3 cellular contexts compared by ENCODE assay signal in genomic region chr17:35909408-35909807, GRCh38.
TF ChIP-seq lines count a peak whose summit lies in the region.

No MANE protein-coding gene starts in this region.

TF ChIP-seq in HepG2, 621 proteins besides CTCF, POLR2A, EP300 and RAD21:
- TF ChIP-seq ATF4 (CRISPR knock-in tag; IDR thresholded peaks at IDR 0.05), result no peak
- TF ChIP-seq HNF4A (CRISPR knock-in tag; IDR thresholded peaks at IDR 0.05), result 0 out of 2 replicates have a peak, but pooled peaks have one; percentile 10

TF ChIP-seq in HEK293, 187 proteins besides CTCF, POLR2A, EP300 and RAD21:
- TF ChIP-seq ZNF600 (tag by site-specific recombination; IDR thresholded peaks at IDR 0.05) (peak; percentile 38; the same call in 1 of the 2 replicates), SALL2 (tag by site-specific recombination; IDR thresholded peaks at IDR 0.05; ENCODE audit: borderline replicate concordance) (no peak), ZNF335 (tag by site-specific recombination; conservative IDR thresholded peaks at IDR 0.05) (no peak), EGR2 (tag by site-specific recombination; IDR thresholded peaks at IDR 0.05; ENCODE audit: low read depth) (no peak)
- TF ChIP-seq, protein P1, sequence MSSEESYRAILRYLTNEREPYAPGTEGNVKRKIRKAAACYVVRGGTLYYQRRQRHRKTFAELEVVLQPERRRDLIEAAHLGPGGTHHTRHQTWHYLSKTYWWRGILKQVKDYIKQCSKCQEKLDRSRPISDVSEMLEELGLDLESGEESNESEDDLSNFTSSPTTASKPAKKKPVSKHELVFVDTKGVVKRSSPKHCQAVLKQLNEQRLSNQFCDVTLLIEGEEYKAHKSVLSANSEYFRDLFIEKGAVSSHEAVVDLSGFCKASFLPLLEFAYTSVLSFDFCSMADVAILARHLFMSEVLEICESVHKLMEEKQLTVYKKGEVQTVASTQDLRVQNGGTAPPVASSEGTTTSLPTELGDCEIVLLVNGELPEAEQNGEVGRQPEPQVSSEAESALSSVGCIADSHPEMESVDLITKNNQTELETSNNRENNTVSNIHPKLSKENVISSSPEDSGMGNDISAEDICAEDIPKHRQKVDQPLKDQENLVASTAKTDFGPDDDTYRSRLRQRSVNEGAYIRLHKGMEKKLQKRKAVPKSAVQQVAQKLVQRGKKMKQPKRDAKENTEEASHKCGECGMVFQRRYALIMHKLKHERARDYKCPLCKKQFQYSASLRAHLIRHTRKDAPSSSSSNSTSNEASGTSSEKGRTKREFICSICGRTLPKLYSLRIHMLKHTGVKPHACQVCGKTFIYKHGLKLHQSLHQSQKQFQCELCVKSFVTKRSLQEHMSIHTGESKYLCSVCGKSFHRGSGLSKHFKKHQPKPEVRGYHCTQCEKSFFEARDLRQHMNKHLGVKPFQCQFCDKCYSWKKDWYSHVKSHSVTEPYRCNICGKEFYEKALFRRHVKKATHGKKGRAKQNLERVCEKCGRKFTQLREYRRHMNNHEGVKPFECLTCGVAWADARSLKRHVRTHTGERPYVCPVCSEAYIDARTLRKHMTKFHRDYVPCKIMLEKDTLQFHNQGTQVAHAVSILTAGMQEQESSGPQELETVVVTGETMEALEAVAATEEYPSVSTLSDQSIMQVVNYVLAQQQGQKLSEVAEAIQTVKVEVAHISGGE (tag by site-specific recombination; conservative IDR thresholded peaks at IDR 0.05; ENCODE audit: low read depth), result no peak

TF ChIP-seq in liver, 16 proteins besides CTCF, POLR2A, EP300 and RAD21:
- TF ChIP-seq HNF4G (IDR thresholded peaks at IDR 0.05) (peak; percentile 16), JUND (IDR thresholded peaks at IDR 0.05) (no peak), FOXA1 (IDR thresholded peaks at IDR 0.05) (no peak), HNF4A (conservative IDR thresholded peaks at IDR 0.05) (peak; percentile 52 to 66)
